ENCODE assay signal across 8 cellular contexts in genomic region chr16:23504453-23505179, GRCh38.
DNase-seq lines count a peak whose midpoint lies in the region; ATAC-seq and TF ChIP-seq lines count a peak whose summit lies in the region.

No MANE protein-coding gene starts in this region.

- H3K4me3 Mint-ChIP-seq in activated naive CD8-positive, alpha-beta T cell treated with anti-CD3 and anti-CD28 coated beads, Interleukin-2, amount 50 U/mL, for 24 hours, result peak overlapping the region; percentile 59

- H3K4me1 Mint-ChIP-seq in activated naive CD8-positive, alpha-beta T cell treated with anti-CD3 and anti-CD28 coated beads, Interleukin-2, amount 50 U/mL, for 24 hours, result peaks cover 73% of the 10 kb centered on the region

- H3K27ac Mint-ChIP-seq in activated naive CD8-positive, alpha-beta T cell treated with anti-CD3 and anti-CD28 coated beads, Interleukin-2, amount 50 U/mL, for 24 hours, result peak overlapping the region; percentile 88

- H3K4me3 ChIP-seq in AG10803 (ENCODE audit: low read length), result no peak overlapping the region

- no peaks in the 10 kb centered on the region for H3K27me3 Mint-ChIP-seq in activated naive CD8-positive, alpha-beta T cell treated with anti-CD3 and anti-CD28 coated beads, Interleukin-2, amount 50 U/mL, for 24 hours

- peaks cover 28% of the 10 kb centered on the region for H3K36me3 Mint-ChIP-seq in activated naive CD8-positive, alpha-beta T cell treated with anti-CD3 and anti-CD28 coated beads, Interleukin-2, amount 50 U/mL, for 24 hours (ENCODE audit: low read depth)

- no peaks in the 10 kb centered on the region for H3K9me3 Mint-ChIP-seq in activated naive CD8-positive, alpha-beta T cell treated with anti-CD3 and anti-CD28 coated beads, Interleukin-2, amount 50 U/mL, for 24 hours

- DNase-seq in AG10803 (ENCODE audit: low read depth), result peak; percentile 93
- DNase-seq in SW480 (ENCODE audit: low spot score), result peak; percentile 64
- DNase-seq in activated naive CD8-positive, alpha-beta T cell treated with anti-CD3 and anti-CD28 coated beads, Interleukin-2, amount 50 U/mL, for 24 hours, result peak; percentile 79
- DNase-seq in hippocampal formation (lab: John Stamatoyannopoulos, UW), result peak; percentile 14 to 40
- peak; percentile 35 to 72 (median 46) for DNase-seq in stimulated activated CD4-positive, alpha-beta T cell treated with anti-CD3 and anti-CD28 coated beads, Interleukin-1b, Interleukin-23, amount 100 ng/mL, for 24 hours (ENCODE audit: low read depth in 4 of 4, low spot score in 1 of 4)
- no peak for DNase-seq in amniotic stem cell (lab: John Stamatoyannopoulos, UW)

- TF ChIP-seq CTCF in AG10803 (conservative IDR thresholded peaks at IDR 0.05; ENCODE audit: low read length), result 0 out of 2 replicates have a peak, but pooled peaks have one; percentile 6

- peak; percentile 66 for ATAC-seq in GM19023 (IDR thresholded peaks at IDR 0.05; ENCODE audit: unreplicated experiment)
- peak; percentile 64 for ATAC-seq in HG03439 (IDR thresholded peaks at IDR 0.05; ENCODE audit: unreplicated experiment)
- peak; percentile 98 for ATAC-seq in activated naive CD8-positive, alpha-beta T cell treated with anti-CD3 and anti-CD28 coated beads, Interleukin-2, amount 50 U/mL, for 24 hours
